ENCODE assay signal across 14 cellular contexts in the genomic region with DNA sequence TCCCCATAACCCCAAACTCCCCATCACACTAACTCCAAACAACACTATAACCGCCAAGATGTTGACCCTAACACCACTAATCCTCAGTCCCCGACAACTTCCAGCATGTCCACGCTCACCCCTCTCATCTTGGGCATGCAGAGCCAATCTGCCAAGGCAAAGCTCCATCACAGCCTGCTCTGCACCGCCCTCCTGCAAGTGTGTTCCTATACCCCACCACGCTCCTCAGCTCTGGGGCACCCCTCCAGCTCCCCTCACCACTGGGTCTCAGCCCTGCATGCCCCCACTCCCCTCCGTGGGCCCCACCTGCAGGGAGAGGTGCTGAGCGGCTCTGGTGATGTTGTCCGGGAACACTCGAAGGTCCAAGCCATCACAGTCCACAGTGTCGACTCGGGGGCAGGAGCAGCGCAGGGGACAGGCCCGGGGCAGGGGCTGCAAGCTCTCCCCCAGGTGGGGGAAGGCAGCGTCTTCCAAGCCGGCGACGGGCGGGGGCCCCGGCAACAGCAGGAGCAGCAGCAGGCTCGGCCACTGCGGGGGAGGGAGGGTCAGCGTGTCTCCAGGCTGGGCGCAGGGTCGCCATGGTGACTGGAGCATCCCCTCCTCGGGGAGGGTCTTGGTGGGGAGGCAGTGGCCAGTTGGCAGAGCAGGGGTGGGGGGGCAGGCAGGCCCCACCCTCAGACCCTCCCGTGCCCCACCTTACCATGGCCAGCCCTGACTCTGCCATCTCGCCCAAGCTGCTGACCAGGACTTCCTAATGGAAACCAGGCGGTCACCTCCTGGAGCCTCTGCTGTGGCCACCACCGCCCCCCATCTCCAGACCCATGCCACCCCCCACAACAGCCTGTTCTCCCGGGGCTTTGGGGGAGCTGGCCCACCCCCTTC. TPM values are rescaled to one million over a fixed set of nuclear protein-coding genes. Genes with fewer than 3 reads are reported as not detected.
DNase-seq lines count a peak whose midpoint lies in the region; ATAC-seq and TF ChIP-seq lines count a peak whose summit lies in the region.
"Had no signal": no experiment of that assay in that cellular context is flagged by ENCODE, and none has a peak within 500 bp of the region (broad histone marks: within the 10 kb centered on the region; RNA-seq: fewer than 3 reads in every experiment).

No MANE protein-coding gene starts in this region.

- H3K36me3 ChIP-seq in neuronal stem cell (replicated peaks in 1 of 2; ENCODE audit: control insufficient read depth in 2 of 2, insufficient read depth in 2 of 2, low read length in 2 of 2) = peaks cover 0 to 4% of the 10 kb centered on the region in 2 donors

- peak overlapping the region; percentile 67 for H2BK120ac ChIP-seq in neuronal stem cell (ENCODE audit: low read depth, low read length)

- peak overlapping the region; percentile 66 for H2BK5ac ChIP-seq in neuronal stem cell (ENCODE audit: low read length)

- H3K27me3 ChIP-seq in neuronal stem cell (ENCODE audit: control insufficient read depth in 3 of 3, insufficient read depth in 3 of 3, low read depth in 1 of 3, low read length in 3 of 3) = peaks cover 0 to 2% (median 0%) of the 10 kb centered on the region in 3 experiments

- H3K18ac ChIP-seq in neuronal stem cell (ENCODE audit: low read length) = peak overlapping the region; percentile 90

- ATAC-seq in GM21619 (IDR thresholded peaks at IDR 0.05; ENCODE audit: unreplicated experiment) (no peak), GM21737 (IDR thresholded peaks at IDR 0.05; ENCODE audit: unreplicated experiment) (no peak)

- 100% methylated on average over 1 of the region's 30 CpGs; no CpG with 5 or more reads in 1 of the 2 donors for WGBS in neuronal stem cell (ENCODE audit: extremely low coverage in 2 of 2, insufficient read length in 2 of 2, insufficient replicate concordance in 1 of 2), 2 donors

- peak overlapping the region; percentile 99 for H3K14ac ChIP-seq in neuronal stem cell (ENCODE audit: low read length)

- H2BK12ac ChIP-seq in neuronal stem cell (ENCODE audit: low read length) = peak overlapping the region; percentile 94

- H4K91ac ChIP-seq in neuronal stem cell (ENCODE audit: low read depth, low read length, poor library complexity) = no peak overlapping the region

- H3K27ac ChIP-seq in neuronal stem cell (replicated peaks; ENCODE audit: low read length) = no peak overlapping the region
- H3K27ac ChIP-seq: SK-N-MC had no signal

- peak overlapping the region; percentile 73 for H3K23ac ChIP-seq in neuronal stem cell (ENCODE audit: low read depth, low read length, poor library complexity)

- peaks cover 2 to 4% of the 10 kb centered on the region in 2 donors for H3K9me3 ChIP-seq in neuronal stem cell (replicated peaks in 1 of 2; ENCODE audit: control insufficient read depth in 2 of 2, insufficient read depth in 1 of 2, low read depth in 1 of 2, low read length in 2 of 2)

- peak overlapping the region; percentile 58 for H3K4me3 ChIP-seq in AG09309 (ENCODE audit: control insufficient read depth, low read depth, low read length)
- peak overlapping the region; percentile 24 to 34 for H3K4me3 ChIP-seq in neuronal stem cell (ENCODE audit: low read length in 2 of 2)
- H3K4me3 ChIP-seq: SK-N-MC had no signal

- DNase-seq in AG09309 (ENCODE audit: low read depth) (no peak), NCI-H2227 treated with DMSO at 0.1 percent for 48 hours (lab: John Stamatoyannopoulos, UW) (peak; percentile 2), epidermal melanocyte (ENCODE audit: insufficient read length, low spot score) (peak; percentile 56), neuronal stem cell (ENCODE audit: low spot score) (no peak), MV-4-11 (lab: John Stamatoyannopoulos, UW) (no peak), SIG-M5 (lab: John Stamatoyannopoulos, UW) (no peak)
- DNase-seq: activated CD4-positive, alpha-beta T cell treated with anti-CD3 and anti-CD28 coated beads, Interleukin-2, amount 50 U/mL, for 4 hours; activated naive CD4-positive, alpha-beta T cell; CD4-positive, CD25-positive, alpha-beta regulatory T cell; stimulated activated CD4-positive, alpha-beta T cell treated with anti-CD3 and anti-CD28 coated beads, Interleukin-4, amount 100 ng/mL, for 1 hour had no signal

- peak overlapping the region; percentile 37 for H3K4ac ChIP-seq in neuronal stem cell (ENCODE audit: low read length)

- no peak for TF ChIP-seq CTCF in AG09309 (IDR thresholded peaks at IDR 0.05; ENCODE audit: control insufficient read depth, insufficient read depth, low read depth, low read length, missing control alignments)

- peaks cover 20 to 21% of the 10 kb centered on the region in 2 donors for H3K4me1 ChIP-seq in neuronal stem cell (ENCODE audit: control insufficient read depth in 2 of 2, insufficient read depth in 1 of 2, low read depth in 1 of 2, low read length in 2 of 2)

- H2AK5ac ChIP-seq in neuronal stem cell (ENCODE audit: low read depth, low read length) = peak overlapping the region; percentile 86

- H2BK15ac ChIP-seq in neuronal stem cell (ENCODE audit: low read length) = peak overlapping the region; percentile 97

- H4K8ac ChIP-seq in neuronal stem cell (ENCODE audit: low read depth, low read length) = peak overlapping the region; percentile 99

- peak overlapping the region; percentile 37 for H3K4me2 ChIP-seq in neuronal stem cell (ENCODE audit: insufficient read depth, low read length, poor library complexity, severe bottlenecking)

- H3K9ac ChIP-seq in neuronal stem cell (ENCODE audit: low read depth, low read length, poor library complexity) = peak overlapping the region; percentile 81

- no peaks in the 10 kb centered on the region for H3K79me1 ChIP-seq in neuronal stem cell (ENCODE audit: low read depth, low read length)

- H2AFZ ChIP-seq in neuronal stem cell (ENCODE audit: low read length) = peak overlapping the region; percentile 80

RNA-seq across cellular contexts. Expression of a gene that starts 0.5 kb away (rescaled TPM):
- polyA plus RNA-seq in neuronal stem cell (2013, experiment 1 of 2) = 2.8 TPM
- 2.8 TPM for polyA plus RNA-seq in neuronal stem cell (2013, experiment 2 of 2)
- polyA plus RNA-seq: neural cell had no signal

RNA-seq across cellular contexts. Expression of a gene that starts 14.6 kb away (rescaled TPM):
- polyA plus RNA-seq in neuronal stem cell (2013, experiment 1 of 2) = 44.9 TPM
- 44.2 TPM for polyA plus RNA-seq in neuronal stem cell (2013, experiment 2 of 2)

RNA-seq across cellular contexts. Expression of a gene that starts 31.7 kb away (rescaled TPM):
- polyA plus RNA-seq in neuronal stem cell (2013, experiment 1 of 2) = 19.7 TPM
- 18.7 TPM for polyA plus RNA-seq in neuronal stem cell (2013, experiment 2 of 2)

RNA-seq across cellular contexts. Expression of a gene that starts 31.8 kb away (rescaled TPM):
- polyA plus RNA-seq in neuronal stem cell (2013, experiment 1 of 2) = 1.8 TPM
- 2.1 TPM for polyA plus RNA-seq in neuronal stem cell (2013, experiment 2 of 2)

Comparison
In these comparisons a context has a peak if more than half of its experiments do, and no peak if none do; other contexts are left out.
1. DNase-seq: peak in NCI-H2227 treated with DMSO at 0.1 percent for 48 hours (single experiment) and epidermal melanocyte (single experiment); none in AG09309 (single experiment), neuronal stem cell (single experiment), MV-4-11 (single experiment) and SIG-M5 (single experiment).